Comparison of ENCODE assay signal across 1 cellular context in genomic region chr6:87293526-87293925, GRCh38.
TF ChIP-seq lines count a peak whose summit lies in the region.

No MANE protein-coding gene starts in this region.

TF ChIP-seq in GM23338, 12 proteins besides CTCF, POLR2A, EP300 and RAD21 (continued from another document):
- no peak for TF ChIP-seq ZNF462 (CRISPR knock-in tag; IDR thresholded peaks at IDR 0.05)
- TF ChIP-seq ETS1 (IDR thresholded peaks at IDR 0.05) = no peak
- no peak for TF ChIP-seq REST (IDR thresholded peaks at IDR 0.05; ENCODE audit: unreplicated experiment)
